Comparison of ENCODE assay signal across 1 cellular context in the genomic region with DNA sequence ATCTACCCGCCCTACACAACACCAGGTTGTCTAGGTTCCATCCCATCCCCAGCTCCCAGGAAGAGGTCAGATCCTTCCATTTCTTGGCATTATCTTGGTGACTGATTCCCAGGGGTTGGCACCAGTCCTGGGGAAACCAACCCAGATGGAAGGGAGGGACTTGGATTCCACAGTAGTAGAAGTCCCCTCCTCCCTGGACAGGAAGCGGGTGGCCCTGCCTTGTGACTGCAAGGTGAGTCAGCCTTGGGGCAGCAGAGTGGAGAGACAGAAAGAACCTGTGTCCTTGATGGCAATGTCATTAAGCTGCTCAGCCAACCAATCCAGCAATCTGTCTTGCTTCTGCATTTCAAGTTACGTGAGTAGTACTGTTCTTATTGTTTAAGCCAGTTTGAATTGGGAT.
TF ChIP-seq lines count a peak whose summit lies in the region.

No MANE protein-coding gene starts in this region.

TF ChIP-seq in HepG2, 621 proteins besides CTCF, POLR2A, EP300 and RAD21:
- TF ChIP-seq FOSL2 (CRISPR knock-in tag; IDR thresholded peaks at IDR 0.05) (peak; percentile 78), POLR2AphosphoS2 (IDR thresholded peaks at IDR 0.05; ENCODE audit: low read depth, low read length) (no peak), ETV5 (CRISPR knock-in tag; IDR thresholded peaks at IDR 0.05; ENCODE audit: borderline replicate concordance) (peak; percentile 23; the same call in 1 of the 2 replicates)
